In the genomic region with DNA sequence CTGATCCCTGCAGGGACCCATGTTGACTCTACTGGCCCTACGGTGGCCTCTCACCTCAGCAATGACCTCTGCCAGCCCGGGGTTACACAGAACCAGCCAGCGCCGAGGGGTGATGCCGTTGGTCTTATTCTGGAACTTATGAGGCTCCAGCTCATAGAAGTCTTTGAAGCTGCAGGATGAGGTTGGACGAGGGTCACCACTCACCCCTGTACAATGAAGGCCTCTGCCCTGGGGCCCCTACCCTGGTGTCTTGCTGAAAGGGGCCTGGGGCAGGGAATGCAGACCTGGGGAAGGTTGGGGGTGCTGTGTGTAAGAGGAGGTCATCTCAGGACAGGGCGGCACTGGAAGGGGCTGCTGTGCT, we compare ENCODE assay signal across 24 cellular contexts. TPM values are rescaled to one million over a fixed set of nuclear protein-coding genes. Genes with fewer than 3 reads are reported as not detected.
"Had no signal": no experiment of that assay in that cellular context is flagged by ENCODE, and none has a peak within 500 bp of the region (broad histone marks: within the 10 kb centered on the region; RNA-seq: fewer than 3 reads in every experiment).

No MANE protein-coding gene starts in this region.

- H3K27me3 Mint-ChIP-seq: activated B cell treated with CpG ODN at 0.5 μM for 24 hours; activated naive CD4-positive, alpha-beta T cell treated with anti-CD3 and anti-CD28 coated beads, Interleukin-2, amount 50 U/mL, for 24 hours had no signal

- H3K36me3 ChIP-seq: esophagus squamous epithelium, prostate gland, thoracic aorta, upper lobe of left lung had no signal

- DNase-seq: activated B cell treated with CpG ODN at 0.5 μM for 24 hours; activated CD4-positive, alpha-beta T cell treated with anti-CD3 and anti-CD28 coated beads for 48 hours; activated CD8-positive, alpha-beta memory T cell treated with anti-CD3 and anti-CD28 coated beads, Interleukin-2, amount 50 U/mL, for 4 hours; activated effector memory CD4-positive, alpha-beta T cell treated with anti-CD3 and anti-CD28 coated beads, Interleukin-2, amount 50 U/mL, for 16 hours; activated T-cell treated with anti-CD3 and anti-CD28 coated beads, Interleukin-2, amount 50 U/mL, for 72 hours; dermis blood vessel endothelial cell; effector memory CD4-positive, alpha-beta T cell; esophagus squamous epithelium; glutamatergic neuron; hypothalamus; mammary epithelial cell; midbrain; stimulated activated CD4-positive, alpha-beta T cell treated with anti-CD3 and anti-CD28 coated beads, Interleukin-4, amount 100 ng/mL, for 1 hour had no signal

- ATAC-seq: activated T-cell treated with anti-CD3 and anti-CD28 coated beads, Interleukin-2, amount 50 U/mL, for 72 hours; left lung; right cardiac atrium had no signal

- H3K9me3 Mint-ChIP-seq: activated B cell treated with CpG ODN at 0.5 μM for 24 hours; activated naive CD4-positive, alpha-beta T cell treated with anti-CD3 and anti-CD28 coated beads, Interleukin-2, amount 50 U/mL, for 24 hours; activated T-cell treated with anti-CD3 and anti-CD28 coated beads, Interleukin-2, amount 50 U/mL, for 72 hours; nephron had no signal

- H3K27ac Mint-ChIP-seq: activated B cell treated with CpG ODN at 0.5 μM for 24 hours; activated naive CD4-positive, alpha-beta T cell treated with anti-CD3 and anti-CD28 coated beads, Interleukin-2, amount 50 U/mL, for 24 hours; activated T-cell treated with anti-CD3 and anti-CD28 coated beads, Interleukin-2, amount 50 U/mL, for 72 hours had no signal

- H3K9me3 ChIP-seq: esophagus squamous epithelium, left lung, prostate gland, thoracic aorta, upper lobe of left lung had no signal

- H3K4me3 Mint-ChIP-seq: activated B cell treated with CpG ODN at 0.5 μM for 24 hours; activated naive CD4-positive, alpha-beta T cell treated with anti-CD3 and anti-CD28 coated beads, Interleukin-2, amount 50 U/mL, for 24 hours; activated T-cell treated with anti-CD3 and anti-CD28 coated beads, Interleukin-2, amount 50 U/mL, for 72 hours; nephron had no signal

- H3K27ac ChIP-seq: esophagus squamous epithelium, left lung, prostate gland, SK-N-MC, thoracic aorta, upper lobe of left lung had no signal

- H3K4me3 ChIP-seq: esophagus squamous epithelium, left lung, prostate gland, SK-N-MC, smooth muscle cell, thoracic aorta, upper lobe of left lung had no signal

- H3K27me3 ChIP-seq: esophagus squamous epithelium, left lung, upper lobe of left lung had no signal

- H3K4me1 ChIP-seq: esophagus squamous epithelium, left lung, prostate gland, upper lobe of left lung had no signal

RNA-seq across cellular contexts. Expression of a gene that starts 30.0 kb away (rescaled TPM):
- total RNA-seq: dermis blood vessel endothelial cell, endothelial cell of umbilical vein, kidney epithelial cell had no signal
